5 cellular contexts compared by ENCODE assay signal in genomic region chr21:10022745-10023144, GRCh38.
DNase-seq lines count a peak whose midpoint lies in the region; ATAC-seq, FAIRE-seq and TF ChIP-seq lines count a peak whose summit lies in the region.
"Not testable (repeated sequence)": the region's sequence is repeated elsewhere in the genome, so short reads cannot be mapped to it uniquely, and the experiment has no call there.

No MANE protein-coding gene starts in this region.

- not testable (repeated sequence) for H3K27me3 ChIP-seq in endodermal cell (ENCODE audit: control insufficient read depth, insufficient read depth, low read length, poor library complexity, severe bottlenecking); HepG2 (ENCODE audit: control insufficient read depth in 1 of 2, insufficient read depth in 2 of 2, low read length in 2 of 2); small intestine (ENCODE audit: control insufficient read depth in 2 of 2, insufficient read depth in 2 of 2, low read length in 2 of 2)

- CTCF ChIA-PET in HepG2 (lab: Yijun Ruan, JAX; ENCODE audit: low intra/inter-chr PET ratio, low total read pairs) = not testable (repeated sequence)

- intact Hi-C loops in HepG2 (cut with micrococcal nuclease; ENCODE audit: unreplicated experiment) = not testable (repeated sequence)

- not testable (repeated sequence) for BruUV-seq in HepG2 (replicated peaks; lab: Mats Ljungman, UMichigan)

- H4K20me1 ChIP-seq in HepG2 (ENCODE audit: insufficient read depth, low read length) = not testable (repeated sequence)

- not testable (repeated sequence) for H2AFZ ChIP-seq in HepG2 (ENCODE audit: low read length)

- not testable (repeated sequence) for H3K4me3 Mint-ChIP-seq in endodermal cell

- peaks cover 49% of the 10 kb centered on the region for H3K9me3 ChIP-seq in endodermal cell (ENCODE audit: control insufficient read depth, low read length)
- H3K9me3 ChIP-seq in HepG2 (ENCODE audit: low read length) = peaks cover 68% of the 10 kb centered on the region
- H3K9me3 ChIP-seq in small intestine (ENCODE audit: control insufficient read depth, low read depth) = not testable (repeated sequence)

- not testable (repeated sequence) for TF ChIP-seq RAD21 in HepG2 (CRISPR knock-in tag; IDR thresholded peaks at IDR 0.05)

- H3K36me3 ChIP-seq in endodermal cell (ENCODE audit: control insufficient read depth, insufficient read depth, low read length); HepG2 (replicated peaks in 1 of 2; ENCODE audit: control insufficient read depth in 1 of 2, insufficient read depth in 2 of 2, low read length in 2 of 2); small intestine (ENCODE audit: control insufficient read depth in 2 of 2, insufficient read depth in 2 of 2, low read length in 2 of 2): not testable (repeated sequence)

- not testable (repeated sequence) for TF ChIP-seq POLR2A in HepG2 (IDR thresholded peaks at IDR 0.05; ENCODE audit: insufficient read depth in 1 of 2, low read depth in 2 of 2, low read length in 2 of 2)

- H3K4me1 Mint-ChIP-seq in endodermal cell = not testable (repeated sequence)

- not testable (repeated sequence) for DNase-seq in endodermal cell; frontal cortex (ENCODE audit: low spot score in 2 of 2); HepG2 (ENCODE audit: low spot score); small intestine

- peak overlapping the region; percentile 55 for H3K4me3 ChIP-seq in endodermal cell (ENCODE audit: low read length)
- not testable (repeated sequence) for H3K4me3 ChIP-seq in HepG2 (replicated peaks in 1 of 3; ENCODE audit: insufficient read depth in 1 of 3, low read depth in 2 of 3, low read length in 3 of 3); small intestine (ENCODE audit: low read depth in 1 of 2, low read length in 2 of 2)

- not testable (repeated sequence) for TF ChIP-seq CTCF in endodermal cell (conservative IDR thresholded peaks at IDR 0.05); HepG2 (CRISPR knock-in tag; IDR thresholded peaks at IDR 0.05)

- not testable (repeated sequence) for H3K27ac Mint-ChIP-seq in endodermal cell

- not testable (repeated sequence) for H3K27ac ChIP-seq in endodermal cell (ENCODE audit: low read depth, low read length); HepG2 (ENCODE audit: extremely low read length, insufficient read depth, low read length); small intestine (ENCODE audit: low read depth in 1 of 2, low read length in 1 of 2)

- POLR2A ChIA-PET in HepG2 (lab: Yijun Ruan, JAX) = not testable (repeated sequence)

- not testable (repeated sequence) for H3K79me2 ChIP-seq in HepG2 (ENCODE audit: insufficient read depth, low read length)

- not testable (repeated sequence) for H3K4me1 ChIP-seq in endodermal cell (ENCODE audit: control insufficient read depth, insufficient read depth, low read length); HepG2 (ENCODE audit: insufficient read depth, low read length); small intestine (ENCODE audit: control insufficient read depth in 2 of 2, insufficient read depth in 1 of 2, low read depth in 1 of 2, low read length in 1 of 2)

- in situ Hi-C loops in HepG2 (cut with HindIII; ENCODE audit: extremely low pct_ligation_motif_present, low pct_unique_long_range_greater_than_20kb) = not testable (repeated sequence)

- H3K9me3 Mint-ChIP-seq in endodermal cell = peaks cover 28% of the 10 kb centered on the region

- H3K36me3 Mint-ChIP-seq in endodermal cell (ENCODE audit: low read depth) = not testable (repeated sequence)

- WGBS in endodermal cell (ENCODE audit: insufficient coverage in 1 of 2, insufficient read length in 1 of 2), 2 experiments = 44 to 86% methylated on average over 1 of the region's 2 CpGs
- WGBS in HepG2 (ENCODE audit: low lambda C conversion rate) = 15% methylated on average over 2 of the region's 2 CpGs
- 62 to 71% (median 65%) methylated on average over 2 of the region's 2 CpGs for WGBS in small intestine, 3 donors

- ATAC-seq in HepG2 = not testable (repeated sequence)

- not testable (repeated sequence) for TF ChIP-seq EP300 in HepG2 (IDR thresholded peaks at IDR 0.05; ENCODE audit: low read depth in 2 of 2, low read length in 2 of 2); HepG2 (CRISPR knock-in tag; IDR thresholded peaks at IDR 0.05; ENCODE audit: borderline replicate concordance)

- H3K27me3 Mint-ChIP-seq in endodermal cell (ENCODE audit: insufficient read depth) = not testable (repeated sequence)

- FAIRE-seq in colon (lab: Jason Lieb, UNC) = peak; percentile 92
- peak; percentile 74 for FAIRE-seq in frontal cortex (lab: Jason Lieb, UNC)
- FAIRE-seq in HepG2 (lab: Jason Lieb, UNC) = not testable (repeated sequence)
- FAIRE-seq in small intestine (lab: Jason Lieb, UNC) = peak; percentile 96

- H3K9ac ChIP-seq in endodermal cell (ENCODE audit: extremely low read depth, low read length, poor library complexity, severe bottlenecking); HepG2 (ENCODE audit: insufficient read depth, low read depth, low read length): not testable (repeated sequence)

- not testable (repeated sequence) for H3K4me2 ChIP-seq in HepG2 (ENCODE audit: low read depth, low read length)

TF ChIP-seq in HepG2, 621 proteins besides CTCF, POLR2A, EP300 and RAD21:
- TF ChIP-seq NONO (IDR thresholded peaks at IDR 0.05) (peak; percentile 69; the same call in 1 of the 2 replicates), ATF7 (IDR thresholded peaks at IDR 0.05) (peak; percentile 94), ZNF282 (IDR thresholded peaks at IDR 0.05; ENCODE audit: partially characterized antibody) (peak; percentile 60), CREB1 (IDR thresholded peaks at IDR 0.05) (peak; percentile 85)
- not testable (repeated sequence) for TF ChIP-seq NONO (CRISPR knock-in tag; conservative IDR thresholded peaks at IDR 0.05); ATF7 (CRISPR knock-in tag; IDR thresholded peaks at IDR 0.05); CREB1 (CRISPR knock-in tag; IDR thresholded peaks at IDR 0.05)
TF ChIP-seq in HepG2: peak in this region for 4; not testable (repeated sequence) for 617.
